ENCODE assay signal across 19 cellular contexts in genomic region chr10:76052798-76053473, GRCh38.
"Had no signal": no experiment of that assay in that cellular context is flagged by ENCODE, and none has a peak within 500 bp of the region (broad histone marks: within the 10 kb centered on the region; RNA-seq: fewer than 3 reads in every experiment).

No MANE protein-coding gene starts in this region.

- H3K27ac ChIP-seq: epithelial cell of prostate, esophagus squamous epithelium, neural progenitor cell, ovary, right atrium auricular region, suprapubic skin, thyroid gland, upper lobe of right lung, vagina had no signal

- H3K27me3 ChIP-seq: esophagus squamous epithelium, neural progenitor cell, ovary, right atrium auricular region, suprapubic skin, thyroid gland, upper lobe of right lung, vagina had no signal

- H3K4me3 ChIP-seq: esophagus squamous epithelium, neural progenitor cell, ovary, right atrium auricular region, suprapubic skin, thyroid gland, upper lobe of right lung, vagina had no signal

- DNase-seq: effector memory CD8-positive, alpha-beta T cell; esophagus squamous epithelium; foreskin fibroblast; kidney; left cardiac atrium; mesendoderm; naive thymus-derived CD4-positive, alpha-beta T cell; nucleus accumbens; ovary; small intestine; stimulated activated CD4-positive, alpha-beta T cell treated with anti-CD3 and anti-CD28 coated beads, Interleukin-12 subunit alpha, Interleukin-12 subunit beta, amount 100 ng/mL, for 4 hours; stimulated activated naive CD4-positive, alpha-beta T cell treated with Interleukin-2 at 50 U/mL for 16 hours; thyroid gland; upper lobe of right lung had no signal

- H3K9ac ChIP-seq: neural progenitor cell had no signal

- H3K36me3 ChIP-seq: esophagus squamous epithelium, neural progenitor cell, ovary, right atrium auricular region, suprapubic skin, thyroid gland, upper lobe of right lung, vagina had no signal

- H3K9me3 ChIP-seq: right atrium auricular region, thyroid gland, upper lobe of right lung, vagina had no signal

- H2AFZ ChIP-seq: neural progenitor cell had no signal

- H3K4me1 ChIP-seq: esophagus squamous epithelium, right atrium auricular region, suprapubic skin, thyroid gland, upper lobe of right lung had no signal

- H3K4me2 ChIP-seq: neural progenitor cell had no signal
